ENCODE assay signal across 35 cellular contexts in the genomic region with DNA sequence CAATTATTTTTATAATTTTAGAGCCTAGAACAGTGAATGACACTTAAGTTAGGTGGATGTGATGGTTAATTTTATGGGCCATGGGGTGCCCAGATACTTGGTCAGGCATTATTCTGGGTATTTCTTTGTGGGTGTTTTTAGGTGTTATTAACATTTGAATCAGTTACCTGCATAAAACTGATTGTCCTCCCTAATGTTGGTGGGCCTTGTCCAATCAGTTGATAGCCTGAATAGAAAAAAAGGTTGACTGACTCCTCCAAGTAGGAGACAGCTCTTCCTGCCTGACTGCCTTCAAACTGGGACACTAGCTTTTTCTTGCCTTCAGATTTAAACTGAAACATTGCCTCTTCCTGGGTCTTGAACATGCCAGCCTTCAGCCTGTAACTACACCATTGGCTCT.
"Had no signal": no experiment of that assay in that cellular context is flagged by ENCODE, and none has a peak within 500 bp of the region (broad histone marks: within the 10 kb centered on the region; RNA-seq: fewer than 3 reads in every experiment).

No MANE protein-coding gene starts in this region.

- H3K9me3 ChIP-seq: MG63 had no signal

- H3K4me3 ChIP-seq: MG63 had no signal

- H3K36me3 ChIP-seq: MG63 had no signal

- DNase-seq: Karpas-422, Kasumi-1, MG63, MM.1S, MV-4-11, NCI-H1048, NCI-H1092, NCI-H1092 treated with DMSO at 0.1 percent for 48 hours, NCI-H1105, NCI-H1105 treated with DMSO at 0.1 percent for 48 hours, NCI-H1417, NCI-H1417 treated with DMSO at 0.1 percent for 48 hours, NCI-H1436, NCI-H1436 treated with DMSO at 0.1 percent for 48 hours, NCI-H146, NCI-H1694, NCI-H1694 treated with DMSO at 0.1 percent for 48 hours, NCI-H187, NCI-H187 treated with DMSO at 0.1 percent for 48 hours, NCI-H1930, NCI-H2029, NCI-H2029 treated with DMSO at 0.1 percent for 48 hours, NCI-H2081, NCI-H2081 treated with DMSO at 0.1 percent for 48 hours, NCI-H2107, NCI-H2171, NCI-H2171 treated with DMSO at 0.1 percent for 48 hours, NCI-H2227 treated with DMSO at 0.1 percent for 48 hours, NCI-H226, NCI-H345, NCI-H446, NCI-H446 treated with DMSO at 0.1 percent for 48 hours, NCI-H510A, NCI-H510A treated with DMSO at 0.1 percent for 48 hours, NCI-H524 had no signal

- H3K27me3 ChIP-seq: MG63 had no signal
